Comparison of ENCODE assay signal across 9 cellular contexts in genomic region chr1:107480548-107480947, GRCh38.
DNase-seq lines count a peak whose midpoint lies in the region; ATAC-seq and FAIRE-seq lines count a peak whose summit lies in the region.
"Had no signal": no experiment of that assay in that cellular context is flagged by ENCODE, and none has a peak within 500 bp of the region (broad histone marks: within the 10 kb centered on the region; RNA-seq: fewer than 3 reads in every experiment).

No MANE protein-coding gene starts in this region.

- peak; percentile 50 for DNase-seq in activated CD8-positive, alpha-beta memory T cell treated with anti-CD3 and anti-CD28 coated beads, Interleukin-2, amount 50 U/mL, for 48 hours
- DNase-seq in activated CD8-positive, alpha-beta memory T cell treated with anti-CD3 and anti-CD28 coated beads, Interleukin-2, amount 50 U/mL, for 4 hours = no peak
- peak; percentile 31 for DNase-seq in globus pallidus (ENCODE audit: low spot score)
- DNase-seq in urothelium cell line (ENCODE audit: low spot score) = peak; percentile 18
- no peak for DNase-seq in cerebellar nuclear complex (lab: John Stamatoyannopoulos, UW)
- DNase-seq in GM19238 (ENCODE audit: insufficient read length, low spot score) = no peak
- DNase-seq: SJCRH30 had no signal

- ATAC-seq in HG03175 (IDR thresholded peaks at IDR 0.05; ENCODE audit: unreplicated experiment) = peak; percentile 66
- no peak for ATAC-seq in HG03469 (IDR thresholded peaks at IDR 0.05; ENCODE audit: unreplicated experiment)

- FAIRE-seq in urothelium cell line (lab: Jason Lieb, UNC) = no peak

Comparison
In these comparisons a context has a peak if more than half of its experiments do, and no peak if none do; other contexts are left out.
1. DNase-seq: peak in activated CD8-positive, alpha-beta memory T cell treated with anti-CD3 and anti-CD28 coated beads, Interleukin-2, amount 50 U/mL, for 48 hours (single experiment), globus pallidus (single experiment) and urothelium cell line (single experiment); none in activated CD8-positive, alpha-beta memory T cell treated with anti-CD3 and anti-CD28 coated beads, Interleukin-2, amount 50 U/mL, for 4 hours (single experiment), cerebellar nuclear complex (0 of 2) and GM19238 (single experiment).